In genomic region chr5:57383093-57383861, GRCh38 we compare ENCODE assay signal across 8 cellular contexts.
DNase-seq lines count a peak whose midpoint lies in the region; ATAC-seq and TF ChIP-seq lines count a peak whose summit lies in the region.

No MANE protein-coding gene starts in this region.

- H3K27ac Mint-ChIP-seq in T-helper 17 cell = peak overlapping the region; percentile 16

- no peaks in the 10 kb centered on the region for H3K9me3 ChIP-seq in T-helper 17 cell (ENCODE audit: control insufficient read depth, low read length, poor library complexity, severe bottlenecking)

- peaks cover 11% of the 10 kb centered on the region for H3K4me1 Mint-ChIP-seq in T-helper 17 cell

- H3K36me3 Mint-ChIP-seq in T-helper 17 cell (ENCODE audit: low read depth) = no peaks in the 10 kb centered on the region

- DNase-seq in T-helper 17 cell (no peak), fibroblast of mammary gland (ENCODE audit: low read depth) (peak; percentile 89), DMS153 (lab: John Stamatoyannopoulos, UW) (no peak), medulla oblongata (ENCODE audit: extremely low spot score) (no peak)
- peak; percentile 70 for DNase-seq in stimulated activated CD4-positive, alpha-beta T cell treated with anti-CD3 and anti-CD28 coated beads, Interleukin-1b, Interleukin-23, amount 100 ng/mL, for 48 hours

- peak overlapping the region; percentile 9 for H3K4me3 Mint-ChIP-seq in T-helper 17 cell

- TF ChIP-seq CTCF in fibroblast of mammary gland (conservative IDR thresholded peaks at IDR 0.05; ENCODE audit: control insufficient read depth, insufficient read depth, low read depth, low read length) = peak; percentile 60

- peak; percentile 49 for ATAC-seq in HG03432 (IDR thresholded peaks at IDR 0.05; ENCODE audit: unreplicated experiment)
- peak; percentile 72 for ATAC-seq in T-helper 17 cell
- no peak for ATAC-seq in GM19328 (IDR thresholded peaks at IDR 0.05; ENCODE audit: unreplicated experiment)
- ATAC-seq in GM18868 (IDR thresholded peaks at IDR 0.05; ENCODE audit: unreplicated experiment) = no peak

- H3K27me3 Mint-ChIP-seq in T-helper 17 cell = no peaks in the 10 kb centered on the region

- H3K4me3 ChIP-seq in fibroblast of mammary gland (ENCODE audit: control insufficient read depth, low read depth, low read length) = no peak overlapping the region

Comparison
In these comparisons a context has a peak if more than half of its experiments do, and no peak if none do; other contexts are left out.
1. ATAC-seq: peak in HG03432 (single experiment) and T-helper 17 cell (single experiment); none in GM19328 (single experiment) and GM18868 (single experiment).
2. DNase-seq: peak in fibroblast of mammary gland (single experiment) and stimulated activated CD4-positive, alpha-beta T cell treated with anti-CD3 and anti-CD28 coated beads, Interleukin-1b, Interleukin-23, amount 100 ng/mL, for 48 hours (single experiment); none in T-helper 17 cell (0 of 3), DMS153 (single experiment) and medulla oblongata (single experiment).